Comparison of ENCODE assay signal across 15 cellular contexts in the genomic region with DNA sequence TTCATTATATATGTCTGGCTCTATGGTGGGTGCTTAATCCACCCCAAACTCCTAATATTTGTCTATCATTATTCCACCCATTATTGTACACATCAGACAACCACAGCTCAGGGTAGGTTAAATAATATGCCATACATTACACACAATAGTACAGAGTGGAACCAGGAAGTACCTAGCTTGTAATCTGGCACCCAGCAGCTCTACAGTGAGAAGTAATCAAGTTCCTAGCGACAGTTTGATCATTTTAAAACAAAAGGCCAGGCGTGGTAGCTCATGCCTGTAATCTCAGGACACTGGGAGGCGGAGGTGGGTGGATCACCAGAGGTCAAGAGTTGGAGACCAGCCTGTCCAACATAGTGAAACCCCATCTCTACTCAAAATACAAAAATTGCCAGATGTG.
DNase-seq lines count a peak whose midpoint lies in the region; ATAC-seq and TF ChIP-seq lines count a peak whose summit lies in the region.
"Had no signal": no experiment of that assay in that cellular context is flagged by ENCODE, and none has a peak within 500 bp of the region (broad histone marks: within the 10 kb centered on the region; RNA-seq: fewer than 3 reads in every experiment).

No MANE protein-coding gene starts in this region.

- H3K4me1 Mint-ChIP-seq in progenitor cell of endocrine pancreas (ENCODE audit: low read depth) = peaks cover 50% of the 10 kb centered on the region

- no peaks in the 10 kb centered on the region for H3K9me3 ChIP-seq in colonic mucosa
- H3K9me3 ChIP-seq: A549 had no signal

- peak overlapping the region; percentile 85 for H3K27ac Mint-ChIP-seq in progenitor cell of endocrine pancreas
- H3K27ac Mint-ChIP-seq: CD4-positive, alpha-beta T cell had no signal

- no peaks in the 10 kb centered on the region for H3K36me3 ChIP-seq in colonic mucosa

- intact Hi-C loops in colonic mucosa (cut with DNase I) = no loop called here

- H3K4me3 Mint-ChIP-seq in progenitor cell of endocrine pancreas (ENCODE audit: low read depth) = no peak overlapping the region
- H3K4me3 Mint-ChIP-seq: CD4-positive, alpha-beta T cell; GM23338 had no signal

- H3K36me3 Mint-ChIP-seq in progenitor cell of endocrine pancreas (ENCODE audit: insufficient read depth) = peaks cover 27% of the 10 kb centered on the region

- no peak for ATAC-seq in GM18520 (IDR thresholded peaks at IDR 0.05; ENCODE audit: unreplicated experiment)
- ATAC-seq: A549, GM23338 had no signal

- TF ChIP-seq CTCF in colonic mucosa (IDR thresholded peaks at IDR 0.05) = no peak
- no peak for TF ChIP-seq CTCF in progenitor cell of endocrine pancreas (IDR thresholded peaks at IDR 0.05; ENCODE audit: unreplicated experiment)

- H3K9ac ChIP-seq in colonic mucosa (ENCODE audit: low read depth in 2 of 2, low read length in 2 of 2) = no peak overlapping the region

- H3K27me3 ChIP-seq in colonic mucosa = no peaks in the 10 kb centered on the region

- no peak overlapping the region for H3K27ac ChIP-seq in colonic mucosa
- H3K27ac ChIP-seq: 22Rv1, A549, C4-2B had no signal

- H3K4me3 ChIP-seq in colonic mucosa = no peak overlapping the region
- H3K4me3 ChIP-seq: A549, GM23338 had no signal

- no peaks in the 10 kb centered on the region for H3K27me3 Mint-ChIP-seq in progenitor cell of endocrine pancreas
- H3K27me3 Mint-ChIP-seq: CD4-positive, alpha-beta T cell had no signal

- H3K9me3 Mint-ChIP-seq in progenitor cell of endocrine pancreas (ENCODE audit: low read depth) = peaks cover 24% of the 10 kb centered on the region
- H3K9me3 Mint-ChIP-seq: GM23338 had no signal

- H3K4me1 ChIP-seq in colonic mucosa = no peaks in the 10 kb centered on the region
- H3K4me1 ChIP-seq: A549 had no signal

- DNase-seq in DMS153 (lab: John Stamatoyannopoulos, UW) (peak; percentile 37), DMS153 treated with DMSO at 0.1 percent for 48 hours (lab: John Stamatoyannopoulos, UW; ENCODE audit: unreplicated experiment) (no peak), colonic mucosa (peak; percentile 25), progenitor cell of endocrine pancreas (ENCODE audit: low spot score, unreplicated experiment) (no peak), NCI-H524 (lab: John Stamatoyannopoulos, UW) (no peak)
- no peak for DNase-seq in stimulated activated CD4-positive, alpha-beta T cell treated with anti-CD3 and anti-CD28 coated beads, Interleukin-15, amount 100 ng/mL, for 24 hours
- DNase-seq: AML-193; CD4-positive, alpha-beta T cell; DMS53; HCEC 1CT had no signal

Comparison
In these comparisons a context has a peak if more than half of its experiments do, and no peak if none do; other contexts are left out.
1. DNase-seq: peak in DMS153 (single experiment) and colonic mucosa (single experiment); none in DMS153 treated with DMSO at 0.1 percent for 48 hours (single experiment), progenitor cell of endocrine pancreas (single experiment), NCI-H524 (0 of 2) and stimulated activated CD4-positive, alpha-beta T cell treated with anti-CD3 and anti-CD28 coated beads, Interleukin-15, amount 100 ng/mL, for 24 hours (single experiment).